ENCODE assay signal across 16 cellular contexts in the genomic region with DNA sequence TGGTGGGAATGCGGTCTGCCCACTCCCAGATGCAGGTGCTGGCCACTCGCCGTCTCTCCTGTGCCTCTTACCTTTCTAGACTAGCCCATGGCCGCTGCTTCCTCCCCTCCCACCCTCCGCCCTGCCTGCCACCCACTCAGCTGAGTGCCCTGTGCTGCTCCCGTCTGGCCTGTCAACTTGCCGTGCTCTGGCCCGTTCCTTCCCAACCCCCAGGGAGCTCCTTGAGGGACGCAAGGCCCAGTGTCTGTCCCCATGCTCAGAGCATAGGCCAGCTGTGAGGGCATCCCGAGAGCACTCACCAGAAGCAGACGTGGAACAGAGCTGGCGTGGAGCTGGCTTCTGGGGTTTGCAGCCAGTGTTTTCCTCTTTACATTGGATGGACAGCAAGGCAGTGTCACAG. TPM values are rescaled to one million over a fixed set of nuclear protein-coding genes. Genes with fewer than 3 reads are reported as not detected.
DNase-seq lines count a peak whose midpoint lies in the region; ATAC-seq, FAIRE-seq and TF ChIP-seq lines count a peak whose summit lies in the region.
"Had no signal": no experiment of that assay in that cellular context is flagged by ENCODE, and none has a peak within 500 bp of the region (broad histone marks: within the 10 kb centered on the region; RNA-seq: fewer than 3 reads in every experiment).

No MANE protein-coding gene starts in this region.

- H3K9me3 ChIP-seq in HepG2 (ENCODE audit: low read length) (no peaks in the 10 kb centered on the region), right lobe of liver (no peaks in the 10 kb centered on the region), sigmoid colon (no peaks in the 10 kb centered on the region), tibial nerve (no peaks in the 10 kb centered on the region)
- H3K9me3 ChIP-seq: BLaER1 treated with 17β-estradiol and CSF1 and Interleukin-3, amounts not matched to agents 10 nM and 100 nM; HAP-1 had no signal

- in situ Hi-C loops in HepG2 (cut with HindIII; ENCODE audit: extremely low pct_ligation_motif_present, low pct_unique_long_range_greater_than_20kb), result no loop called here

- no peaks in the 10 kb centered on the region for H3K79me2 ChIP-seq in HepG2 (ENCODE audit: insufficient read depth, low read length)

- H4K20me1 ChIP-seq in HepG2 (ENCODE audit: insufficient read depth, low read length), result no peaks in the 10 kb centered on the region

- no peak for TF ChIP-seq RAD21 in HepG2 (CRISPR knock-in tag; IDR thresholded peaks at IDR 0.05)

- FAIRE-seq in HepG2 (lab: Jason Lieb, UNC) (no peak), HTR-8/SVneo (lab: Jason Lieb, UNC) (no peak)
- FAIRE-seq: GM19239 had no signal

- no peak for DNase-seq in HepG2 (ENCODE audit: low spot score)
- DNase-seq in right lobe of liver, result no peak
- peak; percentile 45 for DNase-seq in mesenteric fat pad (ENCODE audit: low spot score)
- peak; percentile 51 for DNase-seq in sigmoid colon
- no peak for DNase-seq in HTR-8/SVneo (ENCODE audit: insufficient read length, low spot score)
- DNase-seq in activated CD4-positive, alpha-beta T cell treated with anti-CD3 and anti-CD28 coated beads for 1 hour, result no peak
- DNase-seq in tibial nerve (ENCODE audit: low spot score in 2 of 2), result no peak
- DNase-seq: Calu3; CD8-positive, alpha-beta T cell; DMS79 treated with DMSO at 0.1 percent for 48 hours; GF-D8; GM23248; IMR-90 had no signal

- POLR2A ChIA-PET in HepG2 (lab: Yijun Ruan, JAX), result interaction anchor here (2.7 kb wide), 1 partner anchor 20 kb away, joined by 9 read pairs; a partner anchor contains a TSS

- intact Hi-C loops in HepG2 (cut with micrococcal nuclease; ENCODE audit: unreplicated experiment), result no loop called here
- intact Hi-C loops in right lobe of liver (cut with DNase I), result no loop called here
- intact Hi-C loops in sigmoid colon (cut with DNase I), result no loop called here

- H3K36me3 ChIP-seq in HepG2 (replicated peaks in 1 of 2; ENCODE audit: control insufficient read depth in 1 of 2, insufficient read depth in 2 of 2, low read length in 2 of 2) (peaks cover 21 to 67% of the 10 kb centered on the region in 2 experiments), right lobe of liver (peaks cover 0 to 36% (median 26%) of the 10 kb centered on the region in 4 donors), sigmoid colon (peaks cover 34 to 83% (median 40%) of the 10 kb centered on the region in 4 donors), tibial nerve (peaks cover 0 to 98% (median 25%) of the 10 kb centered on the region in 3 donors)

- H3K27ac ChIP-seq in HepG2 (ENCODE audit: extremely low read length, insufficient read depth, low read length), result no peak overlapping the region
- H3K27ac ChIP-seq in right lobe of liver, result no peak overlapping the region
- peak overlapping the region in 2 of 4 donors; percentile 10 to 85 for H3K27ac ChIP-seq in sigmoid colon
- no peak overlapping the region for H3K27ac ChIP-seq in tibial nerve
- H3K27ac ChIP-seq: BLaER1 treated with 17β-estradiol and CSF1 and Interleukin-3, amounts not matched to agents 10 nM and 100 nM; GM23248 had no signal

- TF ChIP-seq CTCF in HepG2 (CRISPR knock-in tag; IDR thresholded peaks at IDR 0.05), result no peak
- no peak for TF ChIP-seq CTCF in right lobe of liver (IDR thresholded peaks at IDR 0.05)
- TF ChIP-seq CTCF in sigmoid colon (IDR thresholded peaks at IDR 0.05), result no peak
- no peak for TF ChIP-seq CTCF in tibial nerve (IDR thresholded peaks at IDR 0.05)

- no peak overlapping the region for H3K9ac ChIP-seq in HepG2 (ENCODE audit: insufficient read depth, low read depth, low read length)
- H3K9ac ChIP-seq: BLaER1 treated with 17β-estradiol and CSF1 and Interleukin-3, amounts not matched to agents 10 nM and 100 nM; GM23248 had no signal

- WGBS in HepG2 (ENCODE audit: low lambda C conversion rate), result 97% methylated on average over 12 of the region's 12 CpGs
- WGBS in right lobe of liver (ENCODE audit: insufficient coverage, low coverage, low lambda C conversion rate, missing lambda C conversion rate), result 92% methylated on average over 7 of the region's 12 CpGs
- 94 to 95% methylated on average over 12 of the region's 12 CpGs for WGBS in sigmoid colon, 2 donors
- 84 to 90% methylated on average over 12 of the region's 12 CpGs for WGBS in tibial nerve, 2 donors

- TF ChIP-seq POLR2A in HepG2 (IDR thresholded peaks at IDR 0.05; ENCODE audit: insufficient read depth in 1 of 2, low read depth in 2 of 2, low read length in 2 of 2) (no peak), right lobe of liver (IDR thresholded peaks at IDR 0.05) (no peak), sigmoid colon (IDR thresholded peaks at IDR 0.05) (no peak), tibial nerve (IDR thresholded peaks at IDR 0.05) (no peak)

- no peak overlapping the region for H3K4me3 ChIP-seq in HepG2 (replicated peaks in 1 of 3; ENCODE audit: insufficient read depth in 1 of 3, low read depth in 2 of 3, low read length in 3 of 3)
- no peak overlapping the region for H3K4me3 ChIP-seq in right lobe of liver
- H3K4me3 ChIP-seq in sigmoid colon, result no peak overlapping the region
- H3K4me3 ChIP-seq in tibial nerve, result no peak overlapping the region
- H3K4me3 ChIP-seq: BLaER1 treated with 17β-estradiol and CSF1 and Interleukin-3, amounts not matched to agents 10 nM and 100 nM; GM23248; HAP-1 had no signal

- no peak overlapping the region for H3K4me2 ChIP-seq in HepG2 (ENCODE audit: low read depth, low read length)
- H3K4me2 ChIP-seq: BLaER1 treated with 17β-estradiol and CSF1 and Interleukin-3, amounts not matched to agents 10 nM and 100 nM had no signal

- no peak overlapping the region for H2AFZ ChIP-seq in HepG2 (ENCODE audit: low read length)
- H2AFZ ChIP-seq: GM23248 had no signal

- TF ChIP-seq EP300 in HepG2 (IDR thresholded peaks at IDR 0.05; ENCODE audit: low read depth in 2 of 2, low read length in 2 of 2), result no peak
- no peak for TF ChIP-seq EP300 in HepG2 (CRISPR knock-in tag; IDR thresholded peaks at IDR 0.05; ENCODE audit: borderline replicate concordance)
- no peak for TF ChIP-seq EP300 in sigmoid colon (IDR thresholded peaks at IDR 0.05)
- no peak for TF ChIP-seq EP300 in tibial nerve (IDR thresholded peaks at IDR 0.05)

- no TSS peak for BruUV-seq in HepG2 (replicated peaks; lab: Mats Ljungman, UMichigan)

- ATAC-seq in HepG2 (no peak), right lobe of liver (no peak)
- ATAC-seq: CD8-positive, alpha-beta T cell had no signal

- H3K27me3 ChIP-seq in HepG2 (ENCODE audit: control insufficient read depth in 1 of 2, insufficient read depth in 2 of 2, low read length in 2 of 2) (no peaks in the 10 kb centered on the region), right lobe of liver (no peaks in the 10 kb centered on the region), sigmoid colon (no peaks in the 10 kb centered on the region), tibial nerve (no peaks in the 10 kb centered on the region)
- H3K27me3 ChIP-seq: BLaER1 treated with 17β-estradiol and CSF1 and Interleukin-3, amounts not matched to agents 10 nM and 100 nM had no signal

- H3K4me1 ChIP-seq in HepG2 (ENCODE audit: insufficient read depth, low read length) (no peaks in the 10 kb centered on the region), right lobe of liver (peaks cover 0 to 11% (median 0%) of the 10 kb centered on the region in 4 donors), sigmoid colon (peaks cover 0 to 46% (median 35%) of the 10 kb centered on the region in 4 donors), tibial nerve (peaks cover 0 to 10% (median under 1%) of the 10 kb centered on the region in 4 donors)

- CTCF ChIA-PET in HepG2 (lab: Yijun Ruan, JAX; ENCODE audit: low intra/inter-chr PET ratio, low total read pairs), result no interaction called here

RNA-seq across cellular contexts. Expression of a gene that starts 20.2 kb away (rescaled TPM):
- total RNA-seq in HepG2 (2016; rRNA removed; fragmentation: Illumina TruSeq; extraction: Trizol), result 807 and 1,064 TPM in 2 replicates
- total RNA-seq in HepG2 (2016; cell fraction: cytosol; rRNA removed; fragmentation: Illumina TruSeq; extraction: Trizol; ENCODE audit: low read depth), result 62.0 and 74.9 TPM in 2 replicates
- 774 and 1,069 TPM in 2 replicates for total RNA-seq in HepG2 (2016; cell fraction: insoluble cytoplasmic fraction; rRNA removed; fragmentation: Illumina TruSeq; extraction: Trizol)
- total RNA-seq in HepG2 (2016; cell fraction: membrane; rRNA removed; fragmentation: Illumina TruSeq; extraction: Trizol), result 140 and 164 TPM in 2 replicates
- total RNA-seq in HepG2 (2016; cell fraction: nucleus; rRNA removed; fragmentation: Illumina TruSeq; extraction: Trizol), result 1,562 and 1,725 TPM in 2 replicates
- polyA plus RNA-seq in HepG2 (2011; rRNA removed), result 329 and 382 TPM in 2 replicates
- 90.5 and 96.7 TPM in 2 replicates for polyA plus RNA-seq in HepG2 (2011; cell fraction: cytosol; rRNA removed)
- polyA plus RNA-seq in HepG2 (2011; cell fraction: nucleus; rRNA removed), result 1,180 and 1,349 TPM in 2 replicates
- polyA plus RNA-seq in HepG2 (2012), result 483 and 590 TPM in 2 replicates
- polyA plus RNA-seq in HepG2 (2016; cell fraction: cytosol; fragmentation: Illumina TruSeq; extraction: Trizol; ENCODE audit: low read depth), result 35.6 TPM in 2 replicates
- polyA plus RNA-seq in HepG2 (2016; cell fraction: insoluble cytoplasmic fraction; fragmentation: Illumina TruSeq; extraction: Trizol; ENCODE audit: low read depth), result 527 and 548 TPM in 2 replicates
- 79.3 and 80.3 TPM in 2 replicates for polyA plus RNA-seq in HepG2 (2016; cell fraction: membrane; fragmentation: Illumina TruSeq; extraction: Trizol; ENCODE audit: low read depth)
- polyA plus RNA-seq in HepG2 (2016; cell fraction: nucleus; fragmentation: Illumina TruSeq; extraction: Trizol; ENCODE audit: insufficient read depth, low read depth), result 2,398 and 2,412 TPM in 2 replicates
- 416 and 431 TPM in 2 replicates for polyA minus RNA-seq in HepG2 (2011; rRNA and poly(A)+ RNA removed; ENCODE audit: low replicate concordance)
- polyA minus RNA-seq in HepG2 (2011; cell fraction: cytosol; rRNA and poly(A)+ RNA removed), result 259 and 342 TPM in 2 replicates
- polyA minus RNA-seq in HepG2 (2011; cell fraction: nucleus; rRNA and poly(A)+ RNA removed), result 3,243 and 3,756 TPM in 2 replicates
- 100 to 1,000 TPM; 140 to 305 (median 219) TPM for total RNA-seq in right lobe of liver
- total RNA-seq in mesenteric fat pad, result 429 TPM
- 100 to 1,000 TPM; 264 to 495 (median 312) TPM for total RNA-seq in sigmoid colon
- 100 to 1,000 TPM in 1 of 3 donors, 10 to 100 TPM in 2; 63.8 to 255 (median 73.3) TPM for polyA plus RNA-seq in sigmoid colon
- 100 to 1,000 TPM; 473 to 711 (median 678) TPM for total RNA-seq in tibial nerve

RNA-seq across cellular contexts. Expression of a gene that starts 53.0 kb away (rescaled TPM):
- total RNA-seq in HepG2 (2016; rRNA removed; fragmentation: Illumina TruSeq; extraction: Trizol) (28.6 and 31.9 TPM in 2 replicates), right lobe of liver (10 to 100 TPM; 17.6 to 24.2 (median 19.5) TPM), mesenteric fat pad (40.9 TPM), sigmoid colon (10 to 100 TPM; 29.8 to 79.8 (median 45.9) TPM), tibial nerve (10 to 100 TPM; 56.6 to 76.3 (median 71.3) TPM)
- 12.6 and 13.4 TPM in 2 replicates for total RNA-seq in HepG2 (2016; cell fraction: cytosol; rRNA removed; fragmentation: Illumina TruSeq; extraction: Trizol; ENCODE audit: low read depth)
- 28.3 and 34.5 TPM in 2 replicates for total RNA-seq in HepG2 (2016; cell fraction: insoluble cytoplasmic fraction; rRNA removed; fragmentation: Illumina TruSeq; extraction: Trizol)
- total RNA-seq in HepG2 (2016; cell fraction: membrane; rRNA removed; fragmentation: Illumina TruSeq; extraction: Trizol), result 10.7 and 10.9 TPM in 2 replicates
- total RNA-seq in HepG2 (2016; cell fraction: nucleus; rRNA removed; fragmentation: Illumina TruSeq; extraction: Trizol), result 22.7 and 23.6 TPM in 2 replicates
- polyA plus RNA-seq in HepG2 (2011; rRNA removed) (19.9 and 20.8 TPM in 2 replicates), sigmoid colon (10 to 100 TPM; 28.9 to 34.2 (median 32.7) TPM)
- polyA plus RNA-seq in HepG2 (2011; cell fraction: cytosol; rRNA removed), result 12.9 and 13.5 TPM in 2 replicates
- 35.0 and 35.3 TPM in 2 replicates for polyA plus RNA-seq in HepG2 (2011; cell fraction: nucleus; rRNA removed)
- 20.2 and 23.0 TPM in 2 replicates for polyA plus RNA-seq in HepG2 (2012)
- 3.2 and 4.7 TPM in 2 replicates for polyA plus RNA-seq in HepG2 (2016; cell fraction: cytosol; fragmentation: Illumina TruSeq; extraction: Trizol; ENCODE audit: low read depth)
- polyA plus RNA-seq in HepG2 (2016; cell fraction: insoluble cytoplasmic fraction; fragmentation: Illumina TruSeq; extraction: Trizol; ENCODE audit: low read depth), result 29.3 and 30.1 TPM in 2 replicates
- polyA plus RNA-seq in HepG2 (2016; cell fraction: membrane; fragmentation: Illumina TruSeq; extraction: Trizol; ENCODE audit: low read depth), result 5.8 and 6.8 TPM in 2 replicates
- polyA plus RNA-seq in HepG2 (2016; cell fraction: nucleus; fragmentation: Illumina TruSeq; extraction: Trizol; ENCODE audit: insufficient read depth, low read depth), result 41.0 and 41.7 TPM in 2 replicates
- 25.8 and 35.3 TPM in 2 replicates for polyA minus RNA-seq in HepG2 (2011; rRNA and poly(A)+ RNA removed; ENCODE audit: low replicate concordance)
- polyA minus RNA-seq in HepG2 (2011; cell fraction: cytosol; rRNA and poly(A)+ RNA removed), result 10.6 and 11.2 TPM in 2 replicates
- polyA minus RNA-seq in HepG2 (2011; cell fraction: nucleus; rRNA and poly(A)+ RNA removed), result 20.7 and 28.1 TPM in 2 replicates

Comparison
In these comparisons a context has a peak if more than half of its experiments do, and no peak if none do; other contexts are left out.
1. DNase-seq: peak in mesenteric fat pad (single experiment) and sigmoid colon (single experiment); none in HepG2 (single experiment), right lobe of liver (0 of 3), HTR-8/SVneo (single experiment), activated CD4-positive, alpha-beta T cell treated with anti-CD3 and anti-CD28 coated beads for 1 hour (single experiment) and tibial nerve (0 of 2).